10 cellular contexts compared by ENCODE assay signal in the genomic region with DNA sequence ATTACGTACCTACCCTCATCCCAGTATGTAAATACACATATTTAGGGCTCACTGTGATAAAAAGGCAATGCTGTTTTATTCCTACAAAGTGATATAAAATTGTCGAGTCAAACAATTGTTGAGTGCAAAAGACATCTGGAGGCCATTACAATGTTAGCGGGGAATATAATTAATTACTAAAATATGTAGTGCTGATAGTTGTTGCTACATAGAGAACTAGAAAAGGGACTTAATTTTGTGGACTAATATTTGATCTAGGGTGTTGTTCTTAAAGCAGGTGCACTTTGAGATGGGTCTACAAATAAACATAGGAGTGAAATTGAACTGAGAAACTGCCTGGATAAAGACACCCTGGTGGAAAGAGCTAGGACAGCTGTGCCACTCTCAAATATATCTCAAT.
"Had no signal": no experiment of that assay in that cellular context is flagged by ENCODE, and none has a peak within 500 bp of the region (broad histone marks: within the 10 kb centered on the region; RNA-seq: fewer than 3 reads in every experiment).

No MANE protein-coding gene starts in this region.

- DNase-seq: activated CD4-positive, alpha-beta memory T cell treated with anti-CD3 and anti-CD28 coated beads for 36 hours; activated gamma-delta T cell; activated T-cell treated with anti-CD3 and anti-CD28 coated beads, Interleukin-2, amount 50 U/mL, for 4 hours; anterior cingulate cortex; cerebellar nuclear complex; dermis blood vessel endothelial cell; hypothalamus; ovary; stimulated activated CD4-positive, alpha-beta T cell treated with anti-CD3 and anti-CD28 coated beads, Interleukin-2, amount 100 ng/mL, for 48 hours; stimulated activated CD8-positive, alpha-beta memory T cell treated with anti-CD3 and anti-CD28 coated beads, Interleukin-4, amount 100 ng/mL, for 48 hours had no signal
